1 cellular context compared by ENCODE assay signal in the genomic region with DNA sequence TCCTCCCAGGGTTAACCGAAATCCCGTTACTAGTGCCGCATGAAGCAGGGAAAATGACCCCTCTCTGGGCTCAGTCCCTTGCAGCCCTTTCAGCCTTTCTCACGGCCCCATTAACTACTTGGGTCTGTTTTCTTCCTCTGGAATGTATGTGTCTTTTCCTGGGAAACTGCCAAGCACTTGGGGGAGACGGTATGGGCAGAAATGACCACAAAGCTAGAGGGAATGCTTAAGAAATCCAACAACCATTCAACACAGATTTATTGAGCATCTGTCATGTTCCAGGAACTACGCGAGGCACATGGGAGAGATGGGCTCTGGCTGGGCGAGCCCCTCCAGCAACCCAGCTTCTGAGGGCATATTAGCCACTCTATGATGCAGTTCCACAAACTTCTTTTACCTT.
TF ChIP-seq lines count a peak whose summit lies in the region.

No MANE protein-coding gene starts in this region.

TF ChIP-seq in GM23338, 12 proteins besides CTCF, POLR2A, EP300 and RAD21 (continued from another document):
- TF ChIP-seq, protein P1, sequence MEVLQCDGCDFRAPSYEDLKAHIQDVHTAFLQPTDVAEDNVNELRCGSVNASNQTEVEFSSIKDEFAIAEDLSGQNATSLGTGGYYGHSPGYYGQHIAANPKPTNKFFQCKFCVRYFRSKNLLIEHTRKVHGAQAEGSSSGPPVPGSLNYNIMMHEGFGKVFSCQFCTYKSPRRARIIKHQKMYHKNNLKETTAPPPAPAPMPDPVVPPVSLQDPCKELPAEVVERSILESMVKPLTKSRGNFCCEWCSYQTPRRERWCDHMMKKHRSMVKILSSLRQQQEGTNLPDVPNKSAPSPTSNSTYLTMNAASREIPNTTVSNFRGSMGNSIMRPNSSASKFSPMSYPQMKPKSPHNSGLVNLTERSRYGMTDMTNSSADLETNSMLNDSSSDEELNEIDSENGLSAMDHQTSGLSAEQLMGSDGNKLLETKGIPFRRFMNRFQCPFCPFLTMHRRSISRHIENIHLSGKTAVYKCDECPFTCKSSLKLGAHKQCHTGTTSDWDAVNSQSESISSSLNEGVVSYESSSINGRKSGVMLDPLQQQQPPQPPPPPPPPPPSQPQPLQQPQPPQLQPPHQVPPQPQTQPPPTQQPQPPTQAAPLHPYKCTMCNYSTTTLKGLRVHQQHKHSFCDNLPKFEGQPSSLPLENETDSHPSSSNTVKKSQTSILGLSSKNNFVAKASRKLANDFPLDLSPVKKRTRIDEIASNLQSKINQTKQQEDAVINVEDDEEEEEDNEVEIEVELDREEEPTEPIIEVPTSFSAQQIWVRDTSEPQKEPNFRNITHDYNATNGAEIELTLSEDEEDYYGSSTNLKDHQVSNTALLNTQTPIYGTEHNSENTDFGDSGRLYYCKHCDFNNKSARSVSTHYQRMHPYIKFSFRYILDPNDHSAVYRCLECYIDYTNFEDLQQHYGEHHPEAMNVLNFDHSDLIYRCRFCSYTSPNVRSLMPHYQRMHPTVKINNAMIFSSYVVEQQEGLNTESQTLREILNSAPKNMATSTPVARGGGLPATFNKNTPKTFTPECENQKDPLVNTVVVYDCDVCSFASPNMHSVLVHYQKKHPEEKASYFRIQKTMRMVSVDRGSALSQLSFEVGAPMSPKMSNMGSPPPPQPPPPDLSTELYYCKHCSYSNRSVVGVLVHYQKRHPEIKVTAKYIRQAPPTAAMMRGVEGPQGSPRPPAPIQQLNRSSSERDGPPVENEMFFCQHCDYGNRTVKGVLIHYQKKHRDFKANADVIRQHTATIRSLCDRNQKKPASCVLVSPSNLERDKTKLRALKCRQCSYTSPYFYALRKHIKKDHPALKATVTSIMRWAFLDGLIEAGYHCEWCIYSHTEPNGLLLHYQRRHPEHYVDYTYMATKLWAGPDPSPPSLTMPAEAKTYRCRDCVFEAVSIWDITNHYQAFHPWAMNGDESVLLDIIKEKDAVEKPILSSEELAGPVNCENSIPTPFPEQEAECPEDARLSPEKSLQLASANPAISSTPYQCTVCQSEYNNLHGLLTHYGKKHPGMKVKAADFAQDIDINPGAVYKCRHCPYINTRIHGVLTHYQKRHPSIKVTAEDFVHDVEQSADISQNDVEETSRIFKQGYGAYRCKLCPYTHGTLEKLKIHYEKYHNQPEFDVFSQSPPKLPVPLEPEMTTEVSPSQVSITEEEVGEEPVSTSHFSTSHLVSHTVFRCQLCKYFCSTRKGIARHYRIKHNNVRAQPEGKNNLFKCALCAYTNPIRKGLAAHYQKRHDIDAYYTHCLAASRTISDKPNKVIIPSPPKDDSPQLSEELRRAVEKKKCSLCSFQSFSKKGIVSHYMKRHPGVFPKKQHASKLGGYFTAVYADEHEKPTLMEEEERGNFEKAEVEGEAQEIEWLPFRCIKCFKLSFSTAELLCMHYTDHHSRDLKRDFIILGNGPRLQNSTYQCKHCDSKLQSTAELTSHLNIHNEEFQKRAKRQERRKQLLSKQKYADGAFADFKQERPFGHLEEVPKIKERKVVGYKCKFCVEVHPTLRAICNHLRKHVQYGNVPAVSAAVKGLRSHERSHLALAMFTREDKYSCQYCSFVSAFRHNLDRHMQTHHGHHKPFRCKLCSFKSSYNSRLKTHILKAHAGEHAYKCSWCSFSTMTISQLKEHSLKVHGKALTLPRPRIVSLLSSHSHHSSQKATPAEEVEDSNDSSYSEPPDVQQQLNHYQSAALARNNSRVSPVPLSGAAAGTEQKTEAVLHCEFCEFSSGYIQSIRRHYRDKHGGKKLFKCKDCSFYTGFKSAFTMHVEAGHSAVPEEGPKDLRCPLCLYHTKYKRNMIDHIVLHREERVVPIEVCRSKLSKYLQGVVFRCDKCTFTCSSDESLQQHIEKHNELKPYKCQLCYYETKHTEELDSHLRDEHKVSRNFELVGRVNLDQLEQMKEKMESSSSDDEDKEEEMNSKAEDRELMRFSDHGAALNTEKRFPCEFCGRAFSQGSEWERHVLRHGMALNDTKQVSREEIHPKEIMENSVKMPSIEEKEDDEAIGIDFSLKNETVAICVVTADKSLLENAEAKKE (CRISPR knock-in tag; IDR thresholded peaks at IDR 0.05) = no peak
